Comparison of ENCODE assay signal across 36 cellular contexts in genomic region chr1:230703679-230704385, GRCh38. TPM values are rescaled to one million over a fixed set of nuclear protein-coding genes. Genes with fewer than 3 reads are reported as not detected.
"Had no signal": no experiment of that assay in that cellular context is flagged by ENCODE, and none has a peak within 500 bp of the region (broad histone marks: within the 10 kb centered on the region; RNA-seq: fewer than 3 reads in every experiment).

No MANE protein-coding gene starts in this region.

- DNase-seq: colonic mucosa; effector CD8-positive, alpha-beta T cell; endodermal cell; esophagus squamous epithelium; foreskin melanocyte; glutamatergic neuron; heart right ventricle; hypothalamus; immature natural killer cell; islet precursor cell; kidney glomerular epithelial cell; left colon; left ventricle myocardium inferior; lower lobe of right lung; naive thymus-derived CD8-positive, alpha-beta T cell; nucleus accumbens; pancreas; stimulated activated CD4-positive, alpha-beta T cell treated with anti-CD3 and anti-CD28 coated beads, Interleukin-12 subunit alpha, Interleukin-12 subunit beta, amount 100 ng/mL, for 4 hours; stimulated activated CD4-positive, alpha-beta T cell treated with anti-CD3 and anti-CD28 coated beads, Interleukin-1b, Interleukin-23, amount 100 ng/mL, for 48 hours; stimulated activated CD4-positive, alpha-beta T cell treated with anti-CD3 and anti-CD28 coated beads, Interleukin-4, amount 100 ng/mL, for 1 hour; stimulated activated CD8-positive, alpha-beta memory T cell treated with anti-CD3 and anti-CD28 coated beads, Interleukin-4, amount 100 ng/mL, for 48 hours; stimulated activated naive CD4-positive, alpha-beta T cell; stimulated activated naive CD8-positive, alpha-beta T cell treated with anti-CD3 and anti-CD28 coated beads, Interleukin-15, amount 100 ng/mL, for 72 hours; thyroid gland had no signal

- H3K36me3 Mint-ChIP-seq: immature natural killer cell; naive thymus-derived CD8-positive, alpha-beta T cell; neural progenitor cell had no signal

- H3K4me3 Mint-ChIP-seq: central memory CD8-positive, alpha-beta T cell; dendritic cell treated with granulocyte-macrophage colony-stimulating factor and Interleukin-4, amounts not matched to agents 40 ng/mL and 50 ng/mL, for 4 days; endodermal cell; immature natural killer cell; naive thymus-derived CD8-positive, alpha-beta T cell; stimulated activated naive CD8-positive, alpha-beta T cell treated with anti-CD3 and anti-CD28 coated beads, Interleukin-15, amount 100 ng/mL, for 72 hours had no signal

- H3K9me3 Mint-ChIP-seq: central memory CD8-positive, alpha-beta T cell; dendritic cell treated with granulocyte-macrophage colony-stimulating factor and Interleukin-4, amounts not matched to agents 40 ng/mL and 50 ng/mL, for 4 days; endodermal cell; immature natural killer cell; naive thymus-derived CD8-positive, alpha-beta T cell; neural progenitor cell; stimulated activated naive CD8-positive, alpha-beta T cell treated with anti-CD3 and anti-CD28 coated beads, Interleukin-15, amount 100 ng/mL, for 72 hours had no signal

- H3K4me3 ChIP-seq: colonic mucosa, esophagus squamous epithelium, heart right ventricle, left ventricle myocardium inferior, lower lobe of right lung, neural progenitor cell, pancreas, smooth muscle cell, thyroid gland had no signal

- H3K27ac Mint-ChIP-seq: dendritic cell treated with granulocyte-macrophage colony-stimulating factor and Interleukin-4, amounts not matched to agents 40 ng/mL and 50 ng/mL, for 4 days; endodermal cell; immature natural killer cell; naive thymus-derived CD8-positive, alpha-beta T cell had no signal

- H3K9me3 ChIP-seq: colonic mucosa, esophagus squamous epithelium, heart right ventricle, left ventricle myocardium inferior, lower lobe of right lung, pancreas, thyroid gland had no signal

- H3K36me3 ChIP-seq: colonic mucosa, esophagus squamous epithelium, lower lobe of right lung, neural progenitor cell, pancreas, thyroid gland had no signal

- H3K27me3 ChIP-seq: colonic mucosa, heart right ventricle, neural progenitor cell, pancreas, thyroid gland had no signal

- H3K4me1 ChIP-seq: esophagus squamous epithelium, lower lobe of right lung, pancreas, thyroid gland had no signal

- H3K27ac ChIP-seq: colonic mucosa, epithelial cell of prostate, esophagus squamous epithelium, heart right ventricle, left ventricle myocardium inferior, lower lobe of right lung, neural progenitor cell, pancreas, thyroid gland had no signal

- H3K4me2 ChIP-seq: neural progenitor cell, smooth muscle cell had no signal

- H2AFZ ChIP-seq: neural progenitor cell had no signal

- ATAC-seq: heart right ventricle; left colon; naive thymus-derived CD8-positive, alpha-beta T cell; pancreas; stimulated activated naive CD8-positive, alpha-beta T cell treated with anti-CD3 and anti-CD28 coated beads, Interleukin-15, amount 100 ng/mL, for 72 hours had no signal

RNA-seq across cellular contexts. Expression of gene AGT, which starts 10.1 kb away (rescaled TPM):
- total RNA-seq: endodermal cell; naive thymus-derived CD8-positive, alpha-beta T cell; pulmonary artery endothelial cell had no signal
- polyA plus RNA-seq: immature natural killer cell; naive thymus-derived CD8-positive, alpha-beta T cell had no signal

RNA-seq across cellular contexts. Expression of gene CAPN9, which starts 43.4 kb away (rescaled TPM):
- total RNA-seq: chondrocyte; mesenteric fat pad; myocyte; naive thymus-derived CD8-positive, alpha-beta T cell; posterior vena cava; pulmonary artery endothelial cell; smooth muscle cell; subcutaneous adipose tissue; temporal lobe; thyroid gland had no signal
- polyA plus RNA-seq: heart right ventricle; immature natural killer cell; naive thymus-derived CD8-positive, alpha-beta T cell; pancreas; smooth muscle cell had no signal
